ENCODE assay signal across 12 cellular contexts in genomic region chr6:11350294-11350693, GRCh38.
DNase-seq lines count a peak whose midpoint lies in the region; FAIRE-seq and TF ChIP-seq lines count a peak whose summit lies in the region.
"Had no signal": no experiment of that assay in that cellular context is flagged by ENCODE, and none has a peak within 500 bp of the region (broad histone marks: within the 10 kb centered on the region; RNA-seq: fewer than 3 reads in every experiment).

No MANE protein-coding gene starts in this region.

- H2BK15ac ChIP-seq in mesenchymal stem cell (ENCODE audit: low read depth, poor library complexity, severe bottlenecking) = no peak overlapping the region

- no peak overlapping the region for H2AK5ac ChIP-seq in mesenchymal stem cell (ENCODE audit: low read length, severe bottlenecking)

- H4K20me1 ChIP-seq in Karpas-422 (ENCODE audit: insufficient read depth, low read depth, low read length) = no peaks in the 10 kb centered on the region

- H3K23ac ChIP-seq in mesenchymal stem cell (ENCODE audit: low read length in 2 of 2) = no peak overlapping the region

- H3K27ac ChIP-seq in mesenchymal stem cell (ENCODE audit: low read length, poor library complexity, severe bottlenecking) (no peak overlapping the region), esophagus muscularis mucosa (replicated peaks in 1 of 4) (no peak overlapping the region), Karpas-422 (ENCODE audit: low read length) (no peak overlapping the region)

- H3K9ac ChIP-seq in mesenchymal stem cell (ENCODE audit: low read length) = no peak overlapping the region
- no peak overlapping the region for H3K9ac ChIP-seq in Karpas-422 (ENCODE audit: low read length)

- TF ChIP-seq EP300 in esophagus muscularis mucosa (IDR thresholded peaks at IDR 0.05) = no peak

- no peak for TF ChIP-seq CTCF in NB4 (IDR thresholded peaks at IDR 0.05; ENCODE audit: low read depth, low read length)
- no peak for TF ChIP-seq CTCF in bronchial epithelial cell (IDR thresholded peaks at IDR 0.05; ENCODE audit: insufficient read depth, low read length, severe bottlenecking)
- no peak for TF ChIP-seq CTCF in esophagus muscularis mucosa (IDR thresholded peaks at IDR 0.05)

- TF ChIP-seq POLR2A in NB4 (IDR thresholded peaks at IDR 0.05; ENCODE audit: extremely low read depth, insufficient read length) = peak; percentile 23
- no peak for TF ChIP-seq POLR2A in esophagus muscularis mucosa (IDR thresholded peaks at IDR 0.05; ENCODE audit: low read depth)

- WGBS in mesenchymal stem cell = 94% methylated on average over 4 of the region's 4 CpGs
- WGBS in esophagus muscularis mucosa = 85% methylated on average over 4 of the region's 4 CpGs

- H3K27me3 ChIP-seq in bronchial epithelial cell (ENCODE audit: control insufficient read depth, insufficient read depth, low read length) (no peaks in the 10 kb centered on the region), mesenchymal stem cell (ENCODE audit: control insufficient read depth in 1 of 2, insufficient read depth in 1 of 2, low read length in 2 of 2) (no peaks in the 10 kb centered on the region), esophagus muscularis mucosa (no peaks in the 10 kb centered on the region), Karpas-422 (ENCODE audit: low read length) (no peaks in the 10 kb centered on the region)

- H2AFZ ChIP-seq in mesenchymal stem cell (ENCODE audit: low read depth, low read length) (no peak overlapping the region), Karpas-422 (ENCODE audit: low read length) (no peak overlapping the region)

- no peak overlapping the region for H3K4ac ChIP-seq in mesenchymal stem cell (ENCODE audit: low read depth in 1 of 2, low read length in 2 of 2)

- no peak overlapping the region for H3K4me2 ChIP-seq in mesenchymal stem cell (ENCODE audit: low read length, poor library complexity, severe bottlenecking)
- no peak overlapping the region for H3K4me2 ChIP-seq in Karpas-422 (ENCODE audit: low read depth, low read length, poor library complexity, severe bottlenecking)

- H3K14ac ChIP-seq in mesenchymal stem cell (ENCODE audit: low read length in 2 of 2) = no peak overlapping the region

- no peak overlapping the region for H2BK5ac ChIP-seq in mesenchymal stem cell (ENCODE audit: low read depth, low read length, poor library complexity, severe bottlenecking)

- no peak overlapping the region for H3K18ac ChIP-seq in mesenchymal stem cell (ENCODE audit: low read depth in 1 of 2, low read length in 2 of 2)

- intact Hi-C loops in esophagus muscularis mucosa (cut with DNase I) = no loop called here
- intact Hi-C loops in posterior vena cava (cut with DNase I) = loop anchor here in 1 of 2 donors (10.0 kb wide), 1 partner anchor 145 kb away; no protein-coding TSS in a partner anchor

- H2BK12ac ChIP-seq in mesenchymal stem cell (ENCODE audit: low read length in 2 of 2) = no peak overlapping the region

- no peak overlapping the region for H2BK120ac ChIP-seq in mesenchymal stem cell (ENCODE audit: low read depth, low read length)

- FAIRE-seq in bronchial epithelial cell (lab: Jason Lieb, UNC) = no peak

- H3K79me1 ChIP-seq in mesenchymal stem cell (replicated peaks; ENCODE audit: low read length, poor library complexity, severe bottlenecking) = no peaks in the 10 kb centered on the region

- DNase-seq in CD1c-positive myeloid dendritic cell (ENCODE audit: extremely low spot score) (peak; percentile 91), NB4 (ENCODE audit: low read depth) (peak; percentile 97), bronchial epithelial cell (ENCODE audit: low read depth) (peak; percentile 61), mesenchymal stem cell (peak; percentile 77), hepatic stellate cell (ENCODE audit: low spot score) (no peak), esophagus muscularis mucosa (ENCODE audit: extremely low spot score) (no peak), Karpas-422 (no peak), posterior vena cava (ENCODE audit: low spot score) (no peak)
- DNase-seq: activated effector memory CD4-positive, alpha-beta T cell treated with anti-CD3 and anti-CD28 coated beads, Interleukin-2, amount 50 U/mL, for 16 hours; Calu3; NCI-H2107; RPMI8226 had no signal

- peaks cover 8% of the 10 kb centered on the region for H3K4me1 ChIP-seq in mesenchymal stem cell (ENCODE audit: control insufficient read depth, insufficient read depth, low read depth, low read length)
- H3K4me1 ChIP-seq in esophagus muscularis mucosa = peaks cover 5 to 15% (median 8%) of the 10 kb centered on the region in 4 donors
- no peaks in the 10 kb centered on the region for H3K4me1 ChIP-seq in Karpas-422 (ENCODE audit: low read length)

- H3K9me3 ChIP-seq in mesenchymal stem cell (ENCODE audit: control insufficient read depth, low read length) (no peaks in the 10 kb centered on the region), esophagus muscularis mucosa (no peaks in the 10 kb centered on the region), Karpas-422 (ENCODE audit: low read length) (no peaks in the 10 kb centered on the region)

- no peaks in the 10 kb centered on the region for H3K36me3 ChIP-seq in bronchial epithelial cell (ENCODE audit: control insufficient read depth, insufficient read depth, low read length)
- H3K36me3 ChIP-seq in mesenchymal stem cell (ENCODE audit: control insufficient read depth in 1 of 2, insufficient read depth in 2 of 2, low read depth in 1 of 2, low read length in 2 of 2) = no peaks in the 10 kb centered on the region
- no peaks in the 10 kb centered on the region for H3K36me3 ChIP-seq in esophagus muscularis mucosa
- no peaks in the 10 kb centered on the region for H3K36me3 ChIP-seq in Karpas-422 (ENCODE audit: insufficient read depth, low read length)

- H4K8ac ChIP-seq in mesenchymal stem cell (ENCODE audit: low read length) = no peak overlapping the region

- H3K9me2 ChIP-seq in Karpas-422 (replicated peaks; ENCODE audit: insufficient read depth, low read length) = no peaks in the 10 kb centered on the region

- H3K4me3 ChIP-seq in NB4 (ENCODE audit: low read depth, low read length) (no peak overlapping the region), bronchial epithelial cell (ENCODE audit: low read depth, low read length) (no peak overlapping the region), mesenchymal stem cell (ENCODE audit: insufficient read depth in 1 of 2, low read depth in 1 of 2, low read length in 2 of 2) (no peak overlapping the region), esophagus muscularis mucosa (no peak overlapping the region), Karpas-422 (ENCODE audit: low read length) (no peak overlapping the region)

- H3K79me2 ChIP-seq in Karpas-422 (ENCODE audit: low read length) = no peaks in the 10 kb centered on the region

- H4K91ac ChIP-seq in mesenchymal stem cell (ENCODE audit: low read length) = no peak overlapping the region

Comparison
In these comparisons a context has a peak if more than half of its experiments do, and no peak if none do; other contexts are left out.
1. DNase-seq: peak in CD1c-positive myeloid dendritic cell (single experiment), NB4 (single experiment), bronchial epithelial cell (single experiment) and mesenchymal stem cell (single experiment); none in hepatic stellate cell (single experiment), esophagus muscularis mucosa (single experiment), Karpas-422 (single experiment) and posterior vena cava (single experiment).